In the genomic region with DNA sequence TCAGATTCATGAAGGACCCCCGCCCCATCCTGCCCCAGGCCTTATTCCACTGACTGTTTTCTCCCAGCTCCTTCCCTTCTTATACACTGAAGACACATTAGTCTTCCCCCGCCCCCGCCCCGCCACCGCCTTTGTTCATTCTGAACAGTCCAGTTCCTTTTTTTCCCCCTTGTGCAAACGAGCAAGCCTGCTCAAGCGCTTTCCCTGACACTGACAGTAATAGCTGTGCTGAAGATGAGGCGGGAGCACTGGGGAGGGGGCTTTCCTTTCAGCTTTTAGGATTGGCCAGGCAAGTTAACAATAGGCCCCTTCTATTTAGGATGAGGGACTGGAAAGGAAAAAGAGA, we compare ENCODE assay signal across 10 cellular contexts.
DNase-seq lines count a peak whose midpoint lies in the region; ATAC-seq lines count a peak whose summit lies in the region.
"Had no signal": no experiment of that assay in that cellular context is flagged by ENCODE, and none has a peak within 500 bp of the region (broad histone marks: within the 10 kb centered on the region; RNA-seq: fewer than 3 reads in every experiment).

No MANE protein-coding gene starts in this region.

- ATAC-seq in HG02623 (IDR thresholded peaks at IDR 0.05; ENCODE audit: unreplicated experiment), result no peak

- intact Hi-C loops in head of caudate nucleus (cut with DNase I), result no loop called here

- DNase-seq in NCI-H2029 (lab: John Stamatoyannopoulos, UW) (peak; percentile 84), NCI-H2029 treated with DMSO at 0.1 percent for 48 hours (lab: John Stamatoyannopoulos, UW) (no peak), NOMO-1 treated with dmso at 0.1 percent for 144 hours (lab: John Stamatoyannopoulos, UW; ENCODE audit: unreplicated experiment) (peak; percentile 57), head of caudate nucleus (peak in 37 of 42 donors; percentile 17 to 71 (median 35)), putamen (ENCODE audit: low spot score) (peak; percentile 45), NCI-H1092 (lab: John Stamatoyannopoulos, UW) (no peak), DMS153 treated with DMSO at 0.1 percent for 48 hours (lab: John Stamatoyannopoulos, UW; ENCODE audit: unreplicated experiment) (no peak)
- DNase-seq: MG63, spleen had no signal

Comparison
In these comparisons a context has a peak if more than half of its experiments do, and no peak if none do; other contexts are left out.
1. DNase-seq: peak in NCI-H2029 (single experiment), NOMO-1 treated with dmso at 0.1 percent for 144 hours (single experiment), head of caudate nucleus (37 of 42) and putamen (single experiment); none in NCI-H2029 treated with DMSO at 0.1 percent for 48 hours (single experiment), NCI-H1092 (single experiment) and DMS153 treated with DMSO at 0.1 percent for 48 hours (single experiment).